Comparison of ENCODE assay signal across 15 cellular contexts in genomic region chr1:162548170-162548569, GRCh38. TPM values are rescaled to one million over a fixed set of nuclear protein-coding genes. Genes with fewer than 3 reads are reported as not detected.
DNase-seq lines count a peak whose midpoint lies in the region; ATAC-seq and TF ChIP-seq lines count a peak whose summit lies in the region.
"Had no signal": no experiment of that assay in that cellular context is flagged by ENCODE, and none has a peak within 500 bp of the region (broad histone marks: within the 10 kb centered on the region; RNA-seq: fewer than 3 reads in every experiment).

No MANE protein-coding gene starts in this region.

- peaks cover 13 to 15% of the 10 kb centered on the region in 2 donors for H3K4me1 Mint-ChIP-seq in natural killer cell treated with Interleukin-12 subunit alpha and Interleukin-12 subunit beta and Interleukin-15 and Interleukin-18, amount 100 ng/mL, for 72 hours (ENCODE audit: low read depth in 2 of 2)
- H3K4me1 Mint-ChIP-seq: B cell had no signal

- H3K36me3 Mint-ChIP-seq in natural killer cell treated with Interleukin-12 subunit alpha and Interleukin-12 subunit beta and Interleukin-15 and Interleukin-18, amount 100 ng/mL, for 72 hours = peaks cover 2% of the 10 kb centered on the region

- no peaks in the 10 kb centered on the region for H3K9me3 Mint-ChIP-seq in natural killer cell treated with Interleukin-12 subunit alpha and Interleukin-12 subunit beta and Interleukin-15 and Interleukin-18, amount 100 ng/mL, for 72 hours

- H3K36me3 ChIP-seq in SK-N-MC (ENCODE audit: insufficient read depth, low read length) (no peaks in the 10 kb centered on the region), fibroblast of lung (ENCODE audit: control insufficient read depth, insufficient read depth, low read length) (no peaks in the 10 kb centered on the region), brain microvascular endothelial cell (replicated peaks) (no peaks in the 10 kb centered on the region)

- peak overlapping the region; percentile 31 for H3K9ac ChIP-seq in SK-N-MC (ENCODE audit: insufficient read length)
- no peak overlapping the region for H3K9ac ChIP-seq in fibroblast of lung (ENCODE audit: insufficient read depth, low read length)

- H3K4me2 ChIP-seq in fibroblast of lung (ENCODE audit: extremely low read depth, insufficient read depth, low read length) = peak overlapping the region; percentile 40

- H3K27ac ChIP-seq in SK-N-MC (peak overlapping the region; percentile 76), fibroblast of lung (ENCODE audit: insufficient read depth, low read length) (no peak overlapping the region), brain microvascular endothelial cell (no peak overlapping the region)

- TF ChIP-seq CTCF in fibroblast of lung (conservative IDR thresholded peaks at IDR 0.05 in 1 of 2, IDR thresholded peaks at IDR 0.05 in 1 of 2; ENCODE audit: low read depth in 1 of 2, low read length in 2 of 2) (no peak), brain microvascular endothelial cell (IDR thresholded peaks at IDR 0.05; ENCODE audit: low read depth, low read length, missing control alignments) (no peak)

- H3K9me3 ChIP-seq in SK-N-MC (ENCODE audit: low read depth, low read length) = no peaks in the 10 kb centered on the region
- no peaks in the 10 kb centered on the region for H3K9me3 ChIP-seq in fibroblast of lung (ENCODE audit: control insufficient read depth, insufficient read depth, low read depth, low read length)

- H3K27me3 Mint-ChIP-seq in natural killer cell treated with Interleukin-12 subunit alpha and Interleukin-12 subunit beta and Interleukin-15 and Interleukin-18, amount 100 ng/mL, for 72 hours = no peaks in the 10 kb centered on the region
- H3K27me3 Mint-ChIP-seq: activated CD4-positive, alpha-beta memory T cell treated with anti-CD3 and anti-CD28 coated beads, Interleukin-2, amount 10 ng/mL, durations not matched to agents 7 days and 5 days; activated naive CD8-positive, alpha-beta T cell; B cell had no signal

- H3K27ac Mint-ChIP-seq in natural killer cell treated with Interleukin-12 subunit alpha and Interleukin-12 subunit beta and Interleukin-15 and Interleukin-18, amount 100 ng/mL, for 72 hours = peak overlapping the region; percentile 78 to 91
- H3K27ac Mint-ChIP-seq: activated CD4-positive, alpha-beta memory T cell treated with anti-CD3 and anti-CD28 coated beads, Interleukin-2, amount 10 ng/mL, durations not matched to agents 7 days and 5 days; activated naive CD8-positive, alpha-beta T cell; B cell had no signal

- in situ Hi-C loops in brain microvascular endothelial cell (cut with HindIII; ENCODE audit: low pct_ligation_motif_present, low sequenced_read_pairs) = no loop called here

- H3K4me1 ChIP-seq in fibroblast of lung (ENCODE audit: control insufficient read depth, extremely low read depth, insufficient read depth, low read length) = no peaks in the 10 kb centered on the region

- H2AFZ ChIP-seq in fibroblast of lung (ENCODE audit: low read length) = peak overlapping the region; percentile 24

- no peaks in the 10 kb centered on the region for H4K20me1 ChIP-seq in fibroblast of lung (ENCODE audit: control insufficient read depth, extremely low read depth, insufficient read depth, low read length)

- no peaks in the 10 kb centered on the region for H3K79me2 ChIP-seq in fibroblast of lung (ENCODE audit: control insufficient read depth, insufficient read depth, low read length)

- H3K27me3 ChIP-seq in fibroblast of lung (ENCODE audit: control insufficient read depth, insufficient read depth, low read length) = no peaks in the 10 kb centered on the region
- no peaks in the 10 kb centered on the region for H3K27me3 ChIP-seq in brain microvascular endothelial cell (replicated peaks)

- H3K4me3 ChIP-seq in SK-N-MC = 0 out of 2 replicates have a peak overlapping the region, but pooled peaks have one; percentile 5
- H3K4me3 ChIP-seq in fibroblast of lung (replicated peaks in 1 of 4; ENCODE audit: control extremely low read depth in 1 of 4, insufficient read depth in 1 of 4, low read depth in 3 of 4, low read length in 4 of 4) = no peak overlapping the region
- H3K4me3 ChIP-seq in brain microvascular endothelial cell (ENCODE audit: low read depth, low read length) = no peak overlapping the region

- peak overlapping the region; percentile 70 for H3K4me3 Mint-ChIP-seq in natural killer cell treated with Interleukin-12 subunit alpha and Interleukin-12 subunit beta and Interleukin-15 and Interleukin-18, amount 100 ng/mL, for 72 hours
- H3K4me3 Mint-ChIP-seq: activated CD4-positive, alpha-beta memory T cell treated with anti-CD3 and anti-CD28 coated beads, Interleukin-2, amount 10 ng/mL, durations not matched to agents 7 days and 5 days; activated naive CD8-positive, alpha-beta T cell; B cell had no signal

- DNase-seq in AG08396 (ENCODE audit: low spot score) = peak; percentile 30
- no peak for DNase-seq in SK-N-MC (ENCODE audit: low read depth, low spot score)
- DNase-seq in fibroblast of lung (ENCODE audit: low read depth in 2 of 2) = peak; percentile 64 to 81
- peak; percentile 63 for DNase-seq in natural killer cell treated with Interleukin-12 subunit alpha and Interleukin-12 subunit beta and Interleukin-15 and Interleukin-18, amount 100 ng/mL, for 72 hours (ENCODE audit: low spot score)
- no peak for DNase-seq in brain microvascular endothelial cell
- no peak for DNase-seq in NCI-H345 (lab: John Stamatoyannopoulos, UW)
- DNase-seq in stimulated activated CD4-positive, alpha-beta T cell treated with anti-CD3 and anti-CD28 coated beads, Interleukin-2, amount 100 ng/mL, for 24 hours = no peak
- no peak for DNase-seq in activated CD4-positive, alpha-beta T cell treated with anti-CD3 and anti-CD28 coated beads for 4 hours
- DNase-seq: activated CD4-positive, alpha-beta memory T cell treated with anti-CD3 and anti-CD28 coated beads, Interleukin-2, amount 10 ng/mL, durations not matched to agents 7 days and 5 days; left cardiac atrium; NCI-H2227 treated with DMSO at 0.1 percent for 48 hours; retina had no signal

- ATAC-seq in natural killer cell treated with Interleukin-12 subunit alpha and Interleukin-12 subunit beta and Interleukin-15 and Interleukin-18, amount 100 ng/mL, for 72 hours = peak; percentile 84 to 97
- ATAC-seq: SK-N-SH treated with all-trans-retinoic acid at 6 μM for 48 hours had no signal

RNA-seq across cellular contexts. Expression of gene UAP1, which starts 13.4 kb away (rescaled TPM):
- total RNA-seq in fibroblast of lung = 77.3 and 108 TPM in 2 replicates
- 81.9 and 129 TPM in 2 replicates for polyA plus RNA-seq in fibroblast of lung
- 59.5 and 107 TPM in 2 replicates for polyA plus RNA-seq in fibroblast of lung (2012)
- 8.7 and 18.8 TPM in 2 replicates for polyA minus RNA-seq in fibroblast of lung (ENCODE audit: low replicate concordance)
- 10 to 100 TPM; 24.3 to 40.8 TPM for total RNA-seq in natural killer cell treated with Interleukin-12 subunit alpha and Interleukin-12 subunit beta and Interleukin-15 and Interleukin-18, amount 100 ng/mL, for 72 hours

RNA-seq across cellular contexts. Expression of gene UHMK1, which starts 50.6 kb away (rescaled TPM):
- 66.0 and 79.1 TPM in 2 replicates for total RNA-seq in fibroblast of lung
- 39.1 and 53.5 TPM in 2 replicates for polyA plus RNA-seq in fibroblast of lung
- polyA plus RNA-seq in fibroblast of lung (2012) = 26.8 and 37.2 TPM in 2 replicates
- 13.7 and 26.9 TPM in 2 replicates for polyA minus RNA-seq in fibroblast of lung (ENCODE audit: low replicate concordance)
- total RNA-seq in natural killer cell treated with Interleukin-12 subunit alpha and Interleukin-12 subunit beta and Interleukin-15 and Interleukin-18, amount 100 ng/mL, for 72 hours = 10 to 100 TPM; 63.2 to 78.9 TPM

Comparison
In these comparisons a context has a peak if more than half of its experiments do, and no peak if none do; other contexts are left out.
1. DNase-seq: peak in AG08396 (single experiment), fibroblast of lung (2 of 2) and natural killer cell treated with Interleukin-12 subunit alpha and Interleukin-12 subunit beta and Interleukin-15 and Interleukin-18, amount 100 ng/mL, for 72 hours (single experiment); none in SK-N-MC (single experiment), brain microvascular endothelial cell (single experiment), NCI-H345 (single experiment), stimulated activated CD4-positive, alpha-beta T cell treated with anti-CD3 and anti-CD28 coated beads, Interleukin-2, amount 100 ng/mL, for 24 hours (0 of 2) and activated CD4-positive, alpha-beta T cell treated with anti-CD3 and anti-CD28 coated beads for 4 hours (0 of 2).